In the genomic region with DNA sequence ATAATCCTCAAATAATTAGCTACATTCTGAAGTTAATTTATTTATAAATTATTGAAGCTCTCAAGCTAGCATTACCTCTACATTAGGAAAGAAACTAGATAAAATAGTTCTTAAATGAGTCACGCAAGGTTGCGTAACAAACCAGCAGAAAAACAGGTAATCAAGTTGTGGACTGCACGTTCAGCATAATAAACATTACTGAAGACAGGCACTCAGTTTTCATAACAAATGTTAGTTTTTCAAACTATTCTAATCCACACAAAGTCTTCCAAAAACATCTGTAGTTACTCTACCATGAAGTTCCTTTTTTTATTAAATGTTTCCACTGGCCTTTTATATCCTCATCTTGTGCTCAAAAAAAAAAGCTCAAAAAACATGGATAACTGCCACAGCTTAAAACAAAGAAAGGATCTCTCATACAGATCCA, we compare ENCODE assay signal across 8 cellular contexts. TPM values are rescaled to one million over a fixed set of nuclear protein-coding genes. Genes with fewer than 3 reads are reported as not detected.
DNase-seq lines count a peak whose midpoint lies in the region; ATAC-seq and TF ChIP-seq lines count a peak whose summit lies in the region.

No MANE protein-coding gene starts in this region.

- H3K4me3 ChIP-seq in CD4-positive, alpha-beta memory T cell (ENCODE audit: low read length in 2 of 2): peak overlapping the region in 1 of 2 donors; percentile 5

- H3K4me1 ChIP-seq in CD4-positive, alpha-beta memory T cell (ENCODE audit: insufficient read depth, low read length): peaks cover 47% of the 10 kb centered on the region

- peaks cover 3 to 32% of the 10 kb centered on the region in 2 donors for H3K36me3 Mint-ChIP-seq in CD4-positive, alpha-beta memory T cell
- H3K36me3 Mint-ChIP-seq in nephron (ENCODE audit: low read depth): peaks cover 32% of the 10 kb centered on the region

- peaks cover 22 to 66% (median 42%) of the 10 kb centered on the region in 4 donors for H3K4me1 Mint-ChIP-seq in CD4-positive, alpha-beta memory T cell
- peaks cover 61% of the 10 kb centered on the region for H3K4me1 Mint-ChIP-seq in nephron

- DNase-seq in CD4-positive, alpha-beta memory T cell: no peak
- peak; percentile 75 for DNase-seq in NCI-H226
- DNase-seq in dermis blood vessel endothelial cell: peak; percentile 70
- DNase-seq in NCI-H2227 treated with DMSO at 0.1 percent for 48 hours (lab: John Stamatoyannopoulos, UW): no peak
- no peak for DNase-seq in SKM-1 (lab: John Stamatoyannopoulos, UW; ENCODE audit: unreplicated experiment)
- DNase-seq in activated CD4-positive, alpha-beta T cell treated with anti-CD3 and anti-CD28 coated beads for 48 hours: no peak

- H3K27ac ChIP-seq in CD4-positive, alpha-beta memory T cell (ENCODE audit: low read depth, low read length): no peak overlapping the region

- POLR2A ChIA-PET in CD4-positive, alpha-beta memory T cell (lab: Charles Lee; ENCODE audit: partially characterized antibody): interaction anchor here (0.6 to 1.8 kb wide), 3 partner anchors 9 to 283 kb away, joined by 3 to 6 read pairs (median 3); no protein-coding TSS in a partner anchor

- CTCF ChIA-PET in CD4-positive, alpha-beta memory T cell (lab: Charles Lee; ENCODE audit: partially characterized antibody): interaction anchor here (1.0 to 3.2 kb wide), 3 partner anchors 10 to 302 kb away, joined by 3 to 21 read pairs (median 9); no protein-coding TSS in a partner anchor

- intact Hi-C loops in CD4-positive, alpha-beta memory T cell (cut with micrococcal nuclease): loop anchor here (5.0 kb wide), 1 partner anchor 44 kb away; no protein-coding TSS in a partner anchor

- peak overlapping the region; percentile 57 to 96 (median 85) for H3K4me3 Mint-ChIP-seq in CD4-positive, alpha-beta memory T cell
- H3K4me3 Mint-ChIP-seq in nephron: peak overlapping the region; percentile 94

- H3K27me3 ChIP-seq in CD4-positive, alpha-beta memory T cell (ENCODE audit: insufficient read depth, low read length): no peaks in the 10 kb centered on the region

- H3K9me3 ChIP-seq in CD4-positive, alpha-beta memory T cell (ENCODE audit: control insufficient read depth in 1 of 2, low read length in 2 of 2): no peaks in the 10 kb centered on the region

- H3K27ac Mint-ChIP-seq in CD4-positive, alpha-beta memory T cell: peak overlapping the region in 6 of 7 donors; percentile 8 to 97 (median 62)
- H3K27ac Mint-ChIP-seq in nephron: peak overlapping the region; percentile 58 to 82 (median 81)

- no peaks in the 10 kb centered on the region for H3K9me3 Mint-ChIP-seq in CD4-positive, alpha-beta memory T cell
- H3K9me3 Mint-ChIP-seq in nephron: no peaks in the 10 kb centered on the region

- no peak for ATAC-seq in HG02588 (IDR thresholded peaks at IDR 0.05; ENCODE audit: unreplicated experiment)

- peaks cover 4% of the 10 kb centered on the region for H3K36me3 ChIP-seq in CD4-positive, alpha-beta memory T cell (ENCODE audit: insufficient read depth, low read length)

- no peak for TF ChIP-seq CTCF in nephron (IDR thresholded peaks at IDR 0.05; ENCODE audit: unreplicated experiment in 3 of 3)

- no peaks in the 10 kb centered on the region for H3K27me3 Mint-ChIP-seq in CD4-positive, alpha-beta memory T cell
- H3K27me3 Mint-ChIP-seq in nephron (ENCODE audit: low read depth): no peaks in the 10 kb centered on the region

RNA-seq across cellular contexts. Expression of gene TOR1AIP2, which starts 1.3 kb away (rescaled TPM):
- total RNA-seq in CD4-positive, alpha-beta memory T cell: 10 to 100 TPM; 51.0 to 52.8 TPM
- 10 to 100 TPM in 1 of 2 donors, 1 to 10 TPM in 1; 7.2 to 13.0 TPM for polyA plus RNA-seq in CD4-positive, alpha-beta memory T cell
- 114 and 160 TPM in 2 replicates for total RNA-seq in dermis blood vessel endothelial cell

RNA-seq across cellular contexts. Expression of gene TOR1AIP1, which starts 5.8 kb away (rescaled TPM):
- total RNA-seq in CD4-positive, alpha-beta memory T cell: 10 to 100 TPM; 53.8 to 61.0 TPM
- polyA plus RNA-seq in CD4-positive, alpha-beta memory T cell: 10 to 100 TPM; 79.2 to 90.6 TPM
- total RNA-seq in dermis blood vessel endothelial cell: 36.4 and 48.3 TPM in 2 replicates

Comparison
In these comparisons a context has a peak if more than half of its experiments do, and no peak if none do; other contexts are left out.
1. DNase-seq: peak in NCI-H226 (single experiment) and dermis blood vessel endothelial cell (single experiment); none in CD4-positive, alpha-beta memory T cell (0 of 5), NCI-H2227 treated with DMSO at 0.1 percent for 48 hours (single experiment), SKM-1 (single experiment) and activated CD4-positive, alpha-beta T cell treated with anti-CD3 and anti-CD28 coated beads for 48 hours (single experiment).